Comparison of ENCODE assay signal across 8 cellular contexts in the genomic region with DNA sequence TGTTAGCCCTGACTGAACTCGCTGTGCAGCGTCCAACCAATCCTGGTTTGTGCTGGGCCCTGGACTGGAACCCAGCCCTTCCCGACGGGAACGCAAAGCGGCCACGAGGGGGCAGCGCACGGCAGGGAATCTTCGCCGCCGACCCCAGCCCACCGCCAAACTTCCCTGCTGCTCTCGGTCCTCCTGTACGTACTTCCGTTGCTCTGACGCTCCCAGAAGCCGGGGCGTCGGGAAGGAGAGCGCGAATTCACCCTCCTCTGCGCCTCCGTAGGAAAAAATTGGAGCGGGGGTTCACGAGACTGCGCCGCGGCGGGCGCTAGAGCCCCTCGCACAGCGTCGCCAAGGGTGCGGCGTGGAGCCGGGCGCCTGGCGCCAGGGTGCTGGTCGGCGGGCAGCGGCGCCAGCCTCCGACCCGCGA. TPM values are rescaled to one million over a fixed set of nuclear protein-coding genes. Genes with fewer than 3 reads are reported as not detected.
DNase-seq lines count a peak whose midpoint lies in the region; ATAC-seq, FAIRE-seq and TF ChIP-seq lines count a peak whose summit lies in the region.

No MANE protein-coding gene starts in this region.

- intact Hi-C loops in natural killer cell (cut with micrococcal nuclease) = loop anchor here (1.0 to 5.0 kb wide), 2 partner anchors 219 to 382 kb away; no protein-coding TSS in a partner anchor

- peak; percentile 90 for TF ChIP-seq CTCF in natural killer cell (IDR thresholded peaks at IDR 0.05)

- H3K4me1 Mint-ChIP-seq in natural killer cell = peaks cover 5 to 19% of the 10 kb centered on the region in 2 donors
- H3K4me1 Mint-ChIP-seq in stimulated activated naive B cell treated with anti-CD40 and anti-IgM and Interleukin-4, amounts not matched to agents 10 μg/mL and 1 μg/mL and 100 μg/mL, for 72 hours = peaks cover 13 to 21% of the 10 kb centered on the region in 2 donors

- FAIRE-seq in GM12891 (lab: Jason Lieb, UNC) = peak; percentile 85

- no peak overlapping the region for H3K27ac Mint-ChIP-seq in natural killer cell
- H3K27ac Mint-ChIP-seq in stimulated activated naive B cell treated with anti-CD40 and anti-IgM and Interleukin-4, amounts not matched to agents 10 μg/mL and 1 μg/mL and 100 μg/mL, for 72 hours = peak overlapping the region; percentile 71

- DNase-seq in GM12891 (ENCODE audit: insufficient read length, low spot score) = peak; percentile 70
- DNase-seq in RKO (ENCODE audit: low spot score) = peak; percentile 69
- peak; percentile 26 for DNase-seq in activated effector memory CD4-positive, alpha-beta T cell treated with Interleukin-2 at 50 U/mL for 16 hours
- peak; percentile 86 for DNase-seq in fibroblast of the conjunctiva (ENCODE audit: low read depth)
- peak; percentile 52 for DNase-seq in natural killer cell
- peak; percentile 39 for DNase-seq in stimulated activated naive B cell treated with anti-CD40 and anti-IgM and Interleukin-4, amounts not matched to agents 10 μg/mL and 1 μg/mL and 100 μg/mL, for 72 hours

- ATAC-seq in natural killer cell (peak; percentile 43 to 70 (median 62)), GM18909 (IDR thresholded peaks at IDR 0.05; ENCODE audit: poor library complexity, unreplicated experiment) (no peak)
- ATAC-seq in stimulated activated naive B cell treated with anti-CD40 and anti-IgM and Interleukin-4, amounts not matched to agents 10 μg/mL and 1 μg/mL and 100 μg/mL, for 72 hours (replicated peaks) = peak; percentile 69 to 73

- TF ChIP-seq POLR2A in GM12891 (IDR thresholded peaks at IDR 0.05; ENCODE audit: low read depth, low read length) = no peak

- H3K36me3 Mint-ChIP-seq in natural killer cell = no peaks in the 10 kb centered on the region
- peaks cover 2 to 4% of the 10 kb centered on the region in 2 donors for H3K36me3 Mint-ChIP-seq in stimulated activated naive B cell treated with anti-CD40 and anti-IgM and Interleukin-4, amounts not matched to agents 10 μg/mL and 1 μg/mL and 100 μg/mL, for 72 hours

- no peak for TF ChIP-seq EP300 in Ishikawa (IDR thresholded peaks at IDR 0.05; ENCODE audit: borderline replicate concordance)

- peak overlapping the region; percentile 66 for H3K4me3 Mint-ChIP-seq in natural killer cell
- H3K4me3 Mint-ChIP-seq in stimulated activated naive B cell treated with anti-CD40 and anti-IgM and Interleukin-4, amounts not matched to agents 10 μg/mL and 1 μg/mL and 100 μg/mL, for 72 hours = peak overlapping the region; percentile 83 to 88

- peaks cover 27 to 53% of the 10 kb centered on the region in 2 donors for H3K27me3 Mint-ChIP-seq in natural killer cell (ENCODE audit: low read depth in 2 of 2)
- peaks cover 43 to 47% of the 10 kb centered on the region in 2 donors for H3K27me3 Mint-ChIP-seq in stimulated activated naive B cell treated with anti-CD40 and anti-IgM and Interleukin-4, amounts not matched to agents 10 μg/mL and 1 μg/mL and 100 μg/mL, for 72 hours

- H3K9me3 Mint-ChIP-seq in natural killer cell = no peaks in the 10 kb centered on the region
- H3K9me3 Mint-ChIP-seq in stimulated activated naive B cell treated with anti-CD40 and anti-IgM and Interleukin-4, amounts not matched to agents 10 μg/mL and 1 μg/mL and 100 μg/mL, for 72 hours = no peaks in the 10 kb centered on the region

- peak; percentile 82 for TF ChIP-seq RAD21 in Ishikawa (IDR thresholded peaks at IDR 0.05; ENCODE audit: low read depth)

TF ChIP-seq in GM12891, 5 proteins besides CTCF, POLR2A, EP300 and RAD21:
- TF ChIP-seq PAX5 (IDR thresholded peaks at IDR 0.05; ENCODE audit: insufficient read depth, low read length, severe bottlenecking) = no peak
- 0 out of 2 replicates have a peak, but pooled peaks have one; percentile 1 for TF ChIP-seq SPI1 (IDR thresholded peaks at IDR 0.05; ENCODE audit: low read depth, low read length)
TF ChIP-seq in GM12891: peak in this region for 1.

TF ChIP-seq in Ishikawa, 13 proteins besides CTCF, POLR2A, EP300 and RAD21:
- TF ChIP-seq TCF12 (IDR thresholded peaks at IDR 0.05; ENCODE audit: low read depth) (no peak), ZBTB7A (IDR thresholded peaks at IDR 0.05; ENCODE audit: low read depth) (peak; percentile 89)

RNA-seq across cellular contexts. Expression of gene SH3RF3, which starts 0.9 kb away (rescaled TPM):
- 0.21 TPM for polyA plus RNA-seq in GM12891 (2012; ENCODE audit: low read depth, missing spikeins)
- total RNA-seq in natural killer cell = under 1 TPM; 0.23 to 0.61 (median 0.34) TPM

Comparison
In these comparisons a context has a peak if more than half of its experiments do, and no peak if none do; other contexts are left out.
1. DNase-seq: peak in every context shown above with its lines; median percentile 86 in fibroblast of the conjunctiva; 70 in GM12891; 69 in RKO; 52 in natural killer cell; 39 in stimulated activated naive B cell treated with anti-CD40 and anti-IgM and Interleukin-4, amounts not matched to agents 10 μg/mL and 1 μg/mL and 100 μg/mL, for 72 hours; 26 in activated effector memory CD4-positive, alpha-beta T cell treated with Interleukin-2 at 50 U/mL for 16 hours.